Comparison of ENCODE assay signal across 21 cellular contexts in genomic region chr5:137502632-137503031, GRCh38.
"Had no signal": no experiment of that assay in that cellular context is flagged by ENCODE, and none has a peak within 500 bp of the region (broad histone marks: within the 10 kb centered on the region; RNA-seq: fewer than 3 reads in every experiment).

No MANE protein-coding gene starts in this region.

- H3K4me1 ChIP-seq: colonic mucosa, foreskin keratinocyte, gastrocnemius medialis had no signal

- H3K9me3 ChIP-seq: colonic mucosa, esophagus squamous epithelium, gastrocnemius medialis, gastroesophageal sphincter, heart left ventricle, heart right ventricle had no signal

- H3K27me3 ChIP-seq: dorsolateral prefrontal cortex, gastrocnemius medialis had no signal

- H3K36me3 ChIP-seq: colonic mucosa, esophagus squamous epithelium, gastrocnemius medialis, gastroesophageal sphincter, heart left ventricle, heart right ventricle had no signal

- DNase-seq: colonic mucosa; cortex of kidney; dermis blood vessel endothelial cell; dorsolateral prefrontal cortex; effector CD4-positive, alpha-beta T cell; effector CD8-positive, alpha-beta T cell; effector memory CD4-positive, alpha-beta T cell; effector memory CD8-positive, alpha-beta T cell; endodermal cell; erythroblast; esophagus squamous epithelium; foreskin fibroblast; foreskin keratinocyte; foreskin melanocyte; gastrocnemius medialis; glutamatergic neuron; heart left ventricle; heart right ventricle had no signal

- H3K4me3 ChIP-seq: colonic mucosa, coronary artery, dorsolateral prefrontal cortex, esophagus squamous epithelium, gastrocnemius medialis, gastroesophageal sphincter, heart left ventricle, heart right ventricle had no signal

- H3K27ac ChIP-seq: colonic mucosa, coronary artery, dorsolateral prefrontal cortex, epithelial cell of prostate, esophagus squamous epithelium, foreskin keratinocyte, gastrocnemius medialis, gastroesophageal sphincter, heart left ventricle, heart right ventricle had no signal
